In the genomic region with DNA sequence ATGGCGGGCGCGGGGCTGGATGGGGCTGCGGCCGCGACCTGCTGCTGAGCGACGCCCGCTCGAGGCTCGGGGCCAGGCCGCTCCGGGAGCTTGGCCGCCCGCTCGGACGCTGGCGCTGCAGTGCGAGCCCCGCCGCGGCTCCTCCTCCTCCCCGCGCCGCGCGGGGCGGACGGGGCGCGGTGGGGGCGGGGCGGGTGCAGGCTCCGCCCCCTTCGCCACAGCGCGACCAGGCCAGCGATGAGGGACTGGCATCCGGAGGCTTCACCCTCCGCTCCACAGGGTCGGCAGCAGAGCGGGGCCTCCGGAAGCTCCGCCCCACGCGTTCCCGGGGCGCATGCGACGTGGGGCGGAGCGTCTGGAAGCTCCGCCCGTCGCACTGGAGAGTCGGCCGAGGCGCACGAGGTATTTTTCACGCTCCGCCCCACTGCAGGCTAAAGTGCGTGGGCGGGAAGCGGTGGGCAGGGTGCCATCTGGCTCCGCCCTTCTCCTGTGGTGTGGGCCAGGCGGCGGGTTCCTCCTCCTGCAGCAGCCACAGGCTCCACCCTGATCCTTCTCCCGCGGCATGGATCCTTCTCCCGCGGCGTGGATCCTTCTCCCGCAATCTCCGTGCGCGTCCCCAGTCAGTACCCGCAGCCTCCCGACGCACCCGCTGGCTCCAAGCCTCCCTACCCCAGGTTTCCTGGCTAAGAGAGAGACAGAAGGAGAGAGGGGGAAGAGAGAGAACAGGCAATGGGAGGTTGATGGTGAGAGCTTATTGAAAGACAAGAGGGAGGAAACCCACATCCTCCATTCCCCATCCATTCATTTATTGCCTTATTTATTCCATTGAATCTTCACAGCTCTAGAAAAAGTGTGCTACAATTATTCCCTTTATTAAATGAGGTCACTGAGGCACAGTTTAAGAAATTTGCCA, we compare ENCODE assay signal across 8 cellular contexts.
DNase-seq lines count a peak whose midpoint lies in the region; ATAC-seq and TF ChIP-seq lines count a peak whose summit lies in the region.
"Not testable (repeated sequence)": the region's sequence is repeated elsewhere in the genome, so short reads cannot be mapped to it uniquely, and the experiment has no call there.

No MANE protein-coding gene starts in this region.

- not testable (repeated sequence) for H3K36me3 Mint-ChIP-seq in activated T-helper 2 cell treated with anti-CD3 and anti-CD28 coated beads, Interferon-gamma antibody, Interleukin-2, Interleukin-4, amounts not matched to agents 10 μg/mL and 5 μg/mL and 100 μg/mL, durations not matched to agents 14 hours and 24 hours and 36 hours (ENCODE audit: low read depth)

- H3K4me1 ChIP-seq in esophagus squamous epithelium: not testable (repeated sequence)

- TF ChIP-seq CTCF in C4-2B (conservative IDR thresholded peaks at IDR 0.05); esophagus squamous epithelium (IDR thresholded peaks at IDR 0.05): not testable (repeated sequence)

- not testable (repeated sequence) for H3K4me1 Mint-ChIP-seq in activated T-helper 2 cell treated with anti-CD3 and anti-CD28 coated beads, Interferon-gamma antibody, Interleukin-2, Interleukin-4, amounts not matched to agents 10 μg/mL and 5 μg/mL and 100 μg/mL, durations not matched to agents 14 hours and 24 hours and 36 hours (ENCODE audit: low read depth)

- intact Hi-C loops in activated T-helper 2 cell treated with anti-CD3 and anti-CD28 coated beads, Interferon-gamma antibody, Interleukin-2, Interleukin-4, amounts not matched to agents 10 μg/mL and 5 μg/mL and 100 μg/mL, durations not matched to agents 14 hours and 24 hours and 36 hours (cut with micrococcal nuclease); esophagus squamous epithelium (cut with DNase I): not testable (repeated sequence)

- H3K27ac ChIP-seq in C4-2B (peak overlapping the region; percentile 40; the same call in 1 of the 2 replicates), esophagus squamous epithelium (peak overlapping the region; percentile 67 to 92 (median 83))

- not testable (repeated sequence) for H3K9me3 Mint-ChIP-seq in activated T-helper 2 cell treated with anti-CD3 and anti-CD28 coated beads, Interferon-gamma antibody, Interleukin-2, Interleukin-4, amounts not matched to agents 10 μg/mL and 5 μg/mL and 100 μg/mL, durations not matched to agents 14 hours and 24 hours and 36 hours

- H3K36me3 ChIP-seq in esophagus squamous epithelium: not testable (repeated sequence)

- not testable (repeated sequence) for H3K27me3 Mint-ChIP-seq in activated T-helper 2 cell treated with anti-CD3 and anti-CD28 coated beads, Interferon-gamma antibody, Interleukin-2, Interleukin-4, amounts not matched to agents 10 μg/mL and 5 μg/mL and 100 μg/mL, durations not matched to agents 14 hours and 24 hours and 36 hours (ENCODE audit: low read depth)

- H3K4me3 ChIP-seq in esophagus squamous epithelium: peak overlapping the region in 3 of 4 donors; percentile 55 to 74 (median 56)

- H3K27me3 ChIP-seq in esophagus squamous epithelium: not testable (repeated sequence)

- not testable (repeated sequence) for H3K9me3 ChIP-seq in esophagus squamous epithelium

- ATAC-seq in GM21381 (IDR thresholded peaks at IDR 0.05; ENCODE audit: unreplicated experiment): peak; percentile 69

- DNase-seq in NCI-H1105 (lab: John Stamatoyannopoulos, UW): peak; percentile 76
- peak; percentile 87 for DNase-seq in SK-MEL-5 (ENCODE audit: low read depth, low spot score)
- DNase-seq in activated T-helper 2 cell treated with anti-CD3 and anti-CD28 coated beads, Interferon-gamma antibody, Interleukin-2, Interleukin-4, amounts not matched to agents 10 μg/mL and 5 μg/mL and 100 μg/mL, durations not matched to agents 14 hours and 24 hours and 36 hours (ENCODE audit: low spot score): peak; percentile 87
- DNase-seq in esophagus squamous epithelium (lab: John Stamatoyannopoulos, UW): not testable (repeated sequence)
- peak; percentile 90 for DNase-seq in midbrain (lab: John Stamatoyannopoulos, UW)
- DNase-seq in stimulated activated CD4-positive, alpha-beta T cell treated with anti-CD3 and anti-CD28 coated beads, TNF-alpha, amount 100 ng/mL, for 4 hours (ENCODE audit: low read depth in 3 of 3): peak; percentile 62 to 84 (median 81)

- H3K27ac Mint-ChIP-seq in activated T-helper 2 cell treated with anti-CD3 and anti-CD28 coated beads, Interferon-gamma antibody, Interleukin-2, Interleukin-4, amounts not matched to agents 10 μg/mL and 5 μg/mL and 100 μg/mL, durations not matched to agents 14 hours and 24 hours and 36 hours: peak overlapping the region; percentile 49

- H3K4me3 Mint-ChIP-seq in activated T-helper 2 cell treated with anti-CD3 and anti-CD28 coated beads, Interferon-gamma antibody, Interleukin-2, Interleukin-4, amounts not matched to agents 10 μg/mL and 5 μg/mL and 100 μg/mL, durations not matched to agents 14 hours and 24 hours and 36 hours (ENCODE audit: low read depth): peak overlapping the region; percentile 77

- TF ChIP-seq POLR2A in esophagus squamous epithelium (IDR thresholded peaks at IDR 0.05): peak in 1 of 4 donors; percentile 68

- WGBS in esophagus squamous epithelium, 2 donors: no CpG with 5 or more reads among the region's 80 CpGs

- in situ Hi-C loops in SK-MEL-5 (cut with HindIII; ENCODE audit: low pct_unique_long_range_greater_than_20kb, low sequenced_read_pairs): not testable (repeated sequence)
